ENCODE assay signal across 13 cellular contexts in the genomic region with DNA sequence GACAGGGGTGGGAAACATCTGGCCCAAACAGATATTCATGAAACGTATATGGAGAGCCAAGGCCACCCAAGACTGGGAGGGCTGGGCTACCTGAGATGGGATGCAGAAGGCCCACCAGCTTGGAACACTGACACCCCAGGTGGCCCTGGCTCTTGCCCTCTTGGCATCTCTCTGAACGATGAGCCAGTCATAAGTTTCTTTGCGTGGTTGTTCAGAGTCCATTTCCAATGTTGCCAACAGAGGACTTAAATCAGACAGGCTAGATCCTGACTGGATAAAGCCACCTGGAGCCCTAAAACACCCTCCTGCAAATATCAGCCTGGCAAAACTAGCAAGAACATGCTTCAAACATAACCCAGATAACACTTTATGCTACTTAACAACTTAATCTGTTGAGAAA. TPM values are rescaled to one million over a fixed set of nuclear protein-coding genes. Genes with fewer than 3 reads are reported as not detected.
DNase-seq lines count a peak whose midpoint lies in the region; ATAC-seq and TF ChIP-seq lines count a peak whose summit lies in the region.
"Had no signal": no experiment of that assay in that cellular context is flagged by ENCODE, and none has a peak within 500 bp of the region (broad histone marks: within the 10 kb centered on the region; RNA-seq: fewer than 3 reads in every experiment).

No MANE protein-coding gene starts in this region.

- H3K36me3 Mint-ChIP-seq in activated CD4-positive, alpha-beta T cell treated with anti-CD3 and anti-CD28 coated beads, Interleukin-2, amount 10 ng/mL, durations not matched to agents 24 days and 14 days (ENCODE audit: low read depth): peaks cover 50% of the 10 kb centered on the region
- H3K36me3 Mint-ChIP-seq in activated naive CD8-positive, alpha-beta T cell treated with anti-CD3 and anti-CD28 coated beads, Interleukin-2, amount 10 ng/mL, durations not matched to agents 7 days and 5 days: peaks cover 19% of the 10 kb centered on the region
- H3K36me3 Mint-ChIP-seq in memory B cell: no peaks in the 10 kb centered on the region

- H3K9me3 Mint-ChIP-seq in activated CD4-positive, alpha-beta T cell treated with anti-CD3 and anti-CD28 coated beads, Interleukin-2, amount 10 ng/mL, durations not matched to agents 24 days and 14 days: no peaks in the 10 kb centered on the region
- no peaks in the 10 kb centered on the region for H3K9me3 Mint-ChIP-seq in activated naive CD8-positive, alpha-beta T cell treated with anti-CD3 and anti-CD28 coated beads, Interleukin-2, amount 10 ng/mL, durations not matched to agents 7 days and 5 days
- H3K9me3 Mint-ChIP-seq in memory B cell: no peaks in the 10 kb centered on the region

- peaks cover 80% of the 10 kb centered on the region for H3K4me1 Mint-ChIP-seq in activated CD4-positive, alpha-beta T cell treated with anti-CD3 and anti-CD28 coated beads, Interleukin-2, amount 10 ng/mL, durations not matched to agents 24 days and 14 days
- peaks cover 80% of the 10 kb centered on the region for H3K4me1 Mint-ChIP-seq in activated naive CD8-positive, alpha-beta T cell treated with anti-CD3 and anti-CD28 coated beads, Interleukin-2, amount 10 ng/mL, durations not matched to agents 7 days and 5 days
- peaks cover 49% of the 10 kb centered on the region for H3K4me1 Mint-ChIP-seq in memory B cell

- peaks cover 12% of the 10 kb centered on the region for H4K20me1 ChIP-seq in Karpas-422 (ENCODE audit: insufficient read depth, low read depth, low read length)

- no peak overlapping the region for H2AFZ ChIP-seq in Karpas-422 (ENCODE audit: low read length)
- H2AFZ ChIP-seq: GM23248 had no signal

- H3K36me3 ChIP-seq in thymus (ENCODE audit: control insufficient read depth, insufficient read depth): no peaks in the 10 kb centered on the region
- no peaks in the 10 kb centered on the region for H3K36me3 ChIP-seq in Karpas-422 (ENCODE audit: insufficient read depth, low read length)
- H3K36me3 ChIP-seq: thyroid gland had no signal

- peak overlapping the region; percentile 83 for H3K4me3 Mint-ChIP-seq in activated CD4-positive, alpha-beta T cell treated with anti-CD3 and anti-CD28 coated beads, Interleukin-2, amount 10 ng/mL, durations not matched to agents 24 days and 14 days
- H3K4me3 Mint-ChIP-seq in activated naive CD8-positive, alpha-beta T cell treated with anti-CD3 and anti-CD28 coated beads, Interleukin-2, amount 10 ng/mL, durations not matched to agents 7 days and 5 days: peak overlapping the region; percentile 64
- no peak overlapping the region for H3K4me3 Mint-ChIP-seq in memory B cell

- DNase-seq in activated CD4-positive, alpha-beta T cell treated with anti-CD3 and anti-CD28 coated beads, Interleukin-2, amount 10 ng/mL, durations not matched to agents 24 days and 14 days: peak; percentile 64
- DNase-seq in activated CD4-positive, alpha-beta T cell treated with anti-CD3 and anti-CD28 coated beads, Interleukin-2, amount 50 U/mL, for 4 hours: no peak
- no peak for DNase-seq in activated naive CD8-positive, alpha-beta T cell treated with anti-CD3 and anti-CD28 coated beads, Interleukin-2, amount 10 ng/mL, durations not matched to agents 7 days and 5 days
- DNase-seq in memory B cell (ENCODE audit: low spot score in 2 of 2) (no peak), NCI-H82 (lab: John Stamatoyannopoulos, UW) (no peak), Karpas-422 (no peak), GM20000 (ENCODE audit: low spot score) (no peak)
- DNase-seq: GM23248, NCI-H1694 treated with DMSO at 0.1 percent for 48 hours, NCI-H748 treated with DMSO at 0.1 percent for 48 hours, thyroid gland had no signal

- no peak overlapping the region for H3K9ac ChIP-seq in Karpas-422 (ENCODE audit: low read length)
- H3K9ac ChIP-seq: GM23248 had no signal

- H3K4me3 ChIP-seq in thymus (ENCODE audit: low read length) (no peak overlapping the region), Karpas-422 (ENCODE audit: low read length) (no peak overlapping the region)
- H3K4me3 ChIP-seq: A549, GM23248, thyroid gland had no signal

- H3K27me3 Mint-ChIP-seq in activated CD4-positive, alpha-beta T cell treated with anti-CD3 and anti-CD28 coated beads, Interleukin-2, amount 10 ng/mL, durations not matched to agents 24 days and 14 days: no peaks in the 10 kb centered on the region
- no peaks in the 10 kb centered on the region for H3K27me3 Mint-ChIP-seq in activated naive CD8-positive, alpha-beta T cell treated with anti-CD3 and anti-CD28 coated beads, Interleukin-2, amount 10 ng/mL, durations not matched to agents 7 days and 5 days
- no peaks in the 10 kb centered on the region for H3K27me3 Mint-ChIP-seq in memory B cell

- POLR2A ChIA-PET in activated naive CD8-positive, alpha-beta T cell treated with anti-CD3 and anti-CD28 coated beads, Interleukin-2, amount 10 ng/mL, durations not matched to agents 7 days and 5 days (lab: Charles Lee): interaction anchor here (1.0 to 6.7 kb wide), 6 partner anchors 10 to 278 kb away, joined by 3 to 104 read pairs (median 12); a partner anchor contains a TSS

- H3K9me2 ChIP-seq in Karpas-422 (replicated peaks; ENCODE audit: insufficient read depth, low read length): no peaks in the 10 kb centered on the region

- no peaks in the 10 kb centered on the region for H3K9me3 ChIP-seq in thymus (ENCODE audit: control insufficient read depth)
- H3K9me3 ChIP-seq in Karpas-422 (ENCODE audit: low read length): no peaks in the 10 kb centered on the region
- H3K9me3 ChIP-seq: A549, thyroid gland had no signal

- H3K27ac ChIP-seq in thymus (ENCODE audit: low read depth) (peak overlapping the region; percentile 56), Karpas-422 (ENCODE audit: low read length) (no peak overlapping the region)
- H3K27ac ChIP-seq: A549, GM23248 had no signal

- intact Hi-C loops in activated CD4-positive, alpha-beta T cell treated with anti-CD3 and anti-CD28 coated beads, Interleukin-2, amount 10 ng/mL, durations not matched to agents 24 days and 14 days (cut with micrococcal nuclease): loop anchor here (5.0 kb wide), 2 partner anchors 42 to 627 kb away; a partner anchor contains a TSS

- no peak for ATAC-seq in activated naive CD8-positive, alpha-beta T cell treated with anti-CD3 and anti-CD28 coated beads, Interleukin-2, amount 10 ng/mL, durations not matched to agents 7 days and 5 days (ENCODE audit: low read depth)
- no peak for ATAC-seq in memory B cell (ENCODE audit: low read depth)
- ATAC-seq: A549 had no signal

- H3K27me3 ChIP-seq in thymus (ENCODE audit: control insufficient read depth, insufficient read depth) (no peaks in the 10 kb centered on the region), Karpas-422 (ENCODE audit: low read length) (no peaks in the 10 kb centered on the region; the same call in 1 of the 2 replicates)
- H3K27me3 ChIP-seq: thyroid gland had no signal

- WGBS in thymus: 89% methylated on average over 3 of the region's 3 CpGs

- H3K27ac Mint-ChIP-seq in activated CD4-positive, alpha-beta T cell treated with anti-CD3 and anti-CD28 coated beads, Interleukin-2, amount 10 ng/mL, durations not matched to agents 24 days and 14 days: peak overlapping the region; percentile 83
- H3K27ac Mint-ChIP-seq in activated naive CD8-positive, alpha-beta T cell treated with anti-CD3 and anti-CD28 coated beads, Interleukin-2, amount 10 ng/mL, durations not matched to agents 7 days and 5 days: peak overlapping the region; percentile 87
- H3K27ac Mint-ChIP-seq in memory B cell: peak overlapping the region; percentile 96

- peaks cover 39% of the 10 kb centered on the region for H3K4me1 ChIP-seq in thymus (ENCODE audit: control insufficient read depth, insufficient read depth, low read length)
- peaks cover 51% of the 10 kb centered on the region for H3K4me1 ChIP-seq in Karpas-422 (ENCODE audit: low read length)

- H3K79me2 ChIP-seq in Karpas-422 (ENCODE audit: low read length): 0 out of 2 replicates have a peak, but pooled peaks cover 2% of the 10 kb centered on the region

- H3K4me2 ChIP-seq in Karpas-422 (ENCODE audit: low read depth, low read length, poor library complexity, severe bottlenecking): no peak overlapping the region
- H3K4me2 ChIP-seq: A549 had no signal

- no peak for TF ChIP-seq CTCF in GM20000 (IDR thresholded peaks at IDR 0.05; ENCODE audit: extremely low read depth, missing control alignments)

RNA-seq across cellular contexts. Expression of a gene that starts 42.6 kb away (rescaled TPM):
- 111 and 118 TPM in 2 replicates for total RNA-seq in activated CD4-positive, alpha-beta T cell treated with anti-CD3 and anti-CD28 coated beads, Interleukin-2, amount 10 ng/mL, durations not matched to agents 24 days and 14 days
- 10 to 100 TPM; 91.0 to 93.9 TPM for total RNA-seq in activated naive CD8-positive, alpha-beta T cell treated with anti-CD3 and anti-CD28 coated beads, Interleukin-2, amount 10 ng/mL, durations not matched to agents 7 days and 5 days
- 11.1 TPM for polyA plus RNA-seq in thymus
- 8.5 and 13.7 TPM in 2 replicates for total RNA-seq in Karpas-422 (2014; rRNA removed; shearing (Covaris generic); ENCODE audit: low replicate concordance)
